24 cellular contexts compared by ENCODE assay signal in genomic region chr1:66920543-66920942, GRCh38.
"Had no signal": no experiment of that assay in that cellular context is flagged by ENCODE, and none has a peak within 500 bp of the region (broad histone marks: within the 10 kb centered on the region; RNA-seq: fewer than 3 reads in every experiment).

No MANE protein-coding gene starts in this region.

- H3K27me3 ChIP-seq: pancreas, stomach, testis, thyroid gland, uterus had no signal

- H3K9me3 ChIP-seq: left ventricle myocardium inferior, mucosa of descending colon, pancreas, prostate gland, stomach, testis, thyroid gland, uterus had no signal

- H3K4me3 ChIP-seq: left ventricle myocardium inferior, lung, mucosa of descending colon, pancreas, prostate gland, skin epidermis, stomach, testis, thyroid gland, uterus had no signal

- DNase-seq: islet precursor cell; left ventricle myocardium inferior; midbrain; naive thymus-derived CD8-positive, alpha-beta T cell; nucleus accumbens; pancreas; posterior cingulate gyrus; retina; right cardiac atrium; stimulated activated CD4-positive, alpha-beta T cell treated with anti-CD3 and anti-CD28 coated beads, Interleukin-12 subunit alpha, Interleukin-12 subunit beta, amount 100 ng/mL, for 4 hours; stimulated activated CD4-positive, alpha-beta T cell treated with anti-CD3 and anti-CD28 coated beads, Interleukin-15, amount 100 ng/mL, for 24 hours; stimulated activated CD4-positive, alpha-beta T cell treated with anti-CD3 and anti-CD28 coated beads, Interleukin-2, amount 100 ng/mL, for 24 hours; stimulated activated CD4-positive, alpha-beta T cell treated with anti-CD3 and anti-CD28 coated beads, Interleukin-4, amount 100 ng/mL, for 1 hour; stimulated activated naive B cell treated with anti-CD40 and anti-IgM and Interleukin-4, amounts not matched to agents 10 μg/mL and 1 μg/mL and 100 μg/mL, for 72 hours; stimulated activated naive CD8-positive, alpha-beta T cell treated with anti-CD3 and anti-CD28 coated beads, Interleukin-15, Interleukin-2, amounts not matched to agents 100 U/mL and 50 U/mL, for 24 hours; stomach; testis; thyroid gland; trophoblast cell; uterus had no signal

- H3K4me1 ChIP-seq: uterus had no signal

- H3K27ac ChIP-seq: left ventricle myocardium inferior, pancreas, prostate gland, skin epidermis, stomach, thyroid gland, uterus had no signal

- H3K36me3 ChIP-seq: left ventricle myocardium inferior, pancreas, prostate gland, thyroid gland, uterus had no signal
